4 cellular contexts compared by ENCODE assay signal in the genomic region with DNA sequence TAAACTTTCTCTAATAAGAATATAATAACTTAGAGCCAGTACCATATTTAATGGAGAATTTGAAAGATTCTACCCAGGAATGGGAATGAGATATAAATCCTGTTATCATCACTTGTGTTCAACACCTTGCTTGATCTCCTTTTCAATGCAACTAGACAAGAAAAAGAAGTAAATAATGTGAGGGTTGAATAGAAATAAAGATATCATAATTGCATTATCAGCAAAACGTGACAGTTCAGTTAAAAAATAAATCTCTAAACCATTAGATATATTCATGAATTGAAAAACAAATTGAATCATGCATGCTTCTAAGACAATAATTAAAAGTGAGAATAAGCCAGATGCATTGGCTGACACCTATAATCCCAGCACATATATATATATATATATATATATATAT.
TF ChIP-seq lines count a peak whose summit lies in the region.

No MANE protein-coding gene starts in this region.

TF ChIP-seq in A549, 52 proteins besides CTCF, POLR2A, EP300 and RAD21:
- peak; percentile 82 for TF ChIP-seq MAFK (IDR thresholded peaks at IDR 0.05; ENCODE audit: partially characterized antibody)

TF ChIP-seq in IMR-90, 13 proteins besides CTCF, POLR2A, EP300 and RAD21:
- peak; percentile 85 for TF ChIP-seq MAFK (IDR thresholded peaks at IDR 0.05; ENCODE audit: low read depth, low read length)

TF ChIP-seq in K562, 482 proteins besides CTCF, POLR2A, EP300 and RAD21:
- TF ChIP-seq MAFG (tag; conservative IDR thresholded peaks at IDR 0.05) (peak; percentile 62), MAFK (IDR thresholded peaks at IDR 0.05; ENCODE audit: low read length) (peak; percentile 57; the same call in 1 of the 2 replicates), MAFF (IDR thresholded peaks at IDR 0.05; ENCODE audit: low read length) (peak; percentile 71), C11orf30 (IDR thresholded peaks at IDR 0.05; ENCODE audit: low read depth) (peak; percentile 66; the same call in 1 of the 2 replicates), ZNF316 (IDR thresholded peaks at IDR 0.05) (peak; percentile 89)

TF ChIP-seq in HepG2, 621 proteins besides CTCF, POLR2A, EP300 and RAD21:
- TF ChIP-seq MAFF (IDR thresholded peaks at IDR 0.05; ENCODE audit: low read depth, low read length) (peak; percentile 80), MAFK (conservative IDR thresholded peaks at IDR 0.05 in 1 of 2, IDR thresholded peaks at IDR 0.05 in 1 of 2; ENCODE audit: low read length in 2 of 2) (peak; percentile 75 to 87; a peak in 3 of 4 replicates)
